ENCODE assay signal across 13 cellular contexts in genomic region chr1:24319962-24320361, GRCh38. TPM values are rescaled to one million over a fixed set of nuclear protein-coding genes. Genes with fewer than 3 reads are reported as not detected.
DNase-seq lines count a peak whose midpoint lies in the region; ATAC-seq and TF ChIP-seq lines count a peak whose summit lies in the region.
"Had no signal": no experiment of that assay in that cellular context is flagged by ENCODE, and none has a peak within 500 bp of the region (broad histone marks: within the 10 kb centered on the region; RNA-seq: fewer than 3 reads in every experiment).

No MANE protein-coding gene starts in this region.

- H4K20me1 ChIP-seq in hepatocyte (ENCODE audit: insufficient read depth, poor library complexity, severe bottlenecking) (no peaks in the 10 kb centered on the region), smooth muscle cell (ENCODE audit: low read depth) (no peaks in the 10 kb centered on the region)

- peaks cover 22% of the 10 kb centered on the region for H3K4me1 ChIP-seq in hepatocyte (ENCODE audit: insufficient read depth)
- H3K4me1 ChIP-seq in smooth muscle cell (ENCODE audit: low read depth), result peaks cover 32% of the 10 kb centered on the region
- H3K4me1 ChIP-seq in ascending aorta, result peaks cover 5 to 6% of the 10 kb centered on the region in 2 donors

- ATAC-seq in T-cell (replicated peaks in 1 of 4), result no peak
- ATAC-seq: heart left ventricle had no signal

- H3K4me2 ChIP-seq in hepatocyte, result peak overlapping the region; percentile 77
- H3K4me2 ChIP-seq in smooth muscle cell, result peak overlapping the region; percentile 85

- DNase-seq in DMS79 (lab: John Stamatoyannopoulos, UW), result peak; percentile 50
- DNase-seq in DMS79 treated with DMSO at 0.1 percent for 48 hours (lab: John Stamatoyannopoulos, UW), result no peak
- DNase-seq in T-cell, result no peak
- no peak for DNase-seq in hepatocyte (ENCODE audit: low spot score)
- DNase-seq in smooth muscle cell (lab: John Stamatoyannopoulos, UW; ENCODE audit: unreplicated experiment), result no peak
- DNase-seq in superior temporal gyrus (ENCODE audit: extremely low spot score), result no peak
- no peak for DNase-seq in ascending aorta (ENCODE audit: low spot score in 2 of 2)
- no peak for DNase-seq in C1 segment of cervical spinal cord (lab: John Stamatoyannopoulos, UW)
- DNase-seq: heart left ventricle; stimulated activated CD4-positive, alpha-beta T cell treated with anti-CD3 and anti-CD28 coated beads, Interleukin-12 subunit alpha, Interleukin-12 subunit beta, amount 100 ng/mL, for 4 hours; tibial artery had no signal

- peak overlapping the region; percentile 59 for H3K9ac ChIP-seq in smooth muscle cell (ENCODE audit: low read depth)

- H2AFZ ChIP-seq in hepatocyte, result no peak overlapping the region
- H2AFZ ChIP-seq in smooth muscle cell (ENCODE audit: low read depth), result no peak overlapping the region

- H3K36me3 Mint-ChIP-seq in T-cell, result no peaks in the 10 kb centered on the region

- CTCF ChIA-PET in T-cell (lab: Charles Lee), result interaction anchor here in 1 of 2 donors (0.8 kb wide), 1 partner anchor 121 kb away, joined by 3 read pairs; no protein-coding TSS in a partner anchor

- peaks cover 42 to 48% (median 44%) of the 10 kb centered on the region in 3 donors for H3K4me1 Mint-ChIP-seq in T-cell

- H3K9me3 ChIP-seq in hepatocyte (ENCODE audit: low read depth), result no peaks in the 10 kb centered on the region
- H3K9me3 ChIP-seq in smooth muscle cell (replicated peaks; ENCODE audit: low read depth), result no peaks in the 10 kb centered on the region
- no peaks in the 10 kb centered on the region for H3K9me3 ChIP-seq in ascending aorta
- H3K9me3 ChIP-seq: heart left ventricle, Peyer's patch, tibial artery had no signal

- H3K4me3 ChIP-seq in hepatocyte (no peak overlapping the region), smooth muscle cell (peak overlapping the region; percentile 36), ascending aorta (no peak overlapping the region)
- H3K4me3 ChIP-seq: heart left ventricle, tibial artery had no signal

- intact Hi-C loops in ascending aorta (cut with DNase I), result no loop called here

- H3K27ac ChIP-seq in hepatocyte, result peak overlapping the region; percentile 3
- peak overlapping the region; percentile 80 for H3K27ac ChIP-seq in smooth muscle cell (ENCODE audit: low read depth)
- no peak overlapping the region for H3K27ac ChIP-seq in ascending aorta
- H3K27ac ChIP-seq: heart left ventricle, Peyer's patch, tibial artery had no signal

- H3K4me3 Mint-ChIP-seq in T-cell, result peak overlapping the region in 2 of 3 donors; percentile 59 to 87

- H3K79me2 ChIP-seq in hepatocyte, result peaks cover 3% of the 10 kb centered on the region
- H3K79me2 ChIP-seq in smooth muscle cell (ENCODE audit: low read depth), result no peaks in the 10 kb centered on the region

- H3K27me3 Mint-ChIP-seq in T-cell, result peaks cover 13 to 57% of the 10 kb centered on the region in 2 donors

- no peak for TF ChIP-seq CTCF in hepatocyte (IDR thresholded peaks at IDR 0.05; ENCODE audit: poor library complexity)
- no peak for TF ChIP-seq CTCF in smooth muscle cell (IDR thresholded peaks at IDR 0.05; ENCODE audit: borderline replicate concordance, insufficient read depth, poor library complexity, severe bottlenecking)
- no peak for TF ChIP-seq CTCF in ascending aorta (IDR thresholded peaks at IDR 0.05)

- H3K27me3 ChIP-seq in hepatocyte, result peaks cover 4% of the 10 kb centered on the region
- no peaks in the 10 kb centered on the region for H3K27me3 ChIP-seq in smooth muscle cell (ENCODE audit: low read depth)
- H3K27me3 ChIP-seq in ascending aorta, result no peaks in the 10 kb centered on the region
- H3K27me3 ChIP-seq: Peyer's patch had no signal

- no peaks in the 10 kb centered on the region for H3K36me3 ChIP-seq in hepatocyte (replicated peaks; ENCODE audit: insufficient read depth, low read depth)
- H3K36me3 ChIP-seq in smooth muscle cell (ENCODE audit: low read depth), result no peaks in the 10 kb centered on the region
- H3K36me3 ChIP-seq in ascending aorta, result no peaks in the 10 kb centered on the region
- H3K36me3 ChIP-seq: heart left ventricle, Peyer's patch, tibial artery had no signal

- peaks cover 4% of the 10 kb centered on the region for H3F3A ChIP-seq in smooth muscle cell (ENCODE audit: low read depth)

- H3K9me3 Mint-ChIP-seq in T-cell, result no peaks in the 10 kb centered on the region
- H3K9me3 Mint-ChIP-seq: T-helper 2 cell treated with Interferon-gamma antibody and Interleukin-4, amounts not matched to agents 5 μg/mL and 100 μg/mL, for 36 hours had no signal

- no peaks in the 10 kb centered on the region for H3K9me2 ChIP-seq in hepatocyte (replicated peaks; ENCODE audit: insufficient read depth)

- POLR2A ChIA-PET in T-cell (lab: Charles Lee), result no interaction called here

- 94% methylated on average over 1 of the region's 1 CpG for WGBS in hepatocyte (ENCODE audit: low lambda C conversion rate, missing lambda C conversion rate)
- WGBS in smooth muscle cell (ENCODE audit: low lambda C conversion rate), result 92% methylated on average over 1 of the region's 1 CpG

- H3K27ac Mint-ChIP-seq in T-cell, result no peak overlapping the region
- H3K27ac Mint-ChIP-seq: T-helper 2 cell treated with Interferon-gamma antibody and Interleukin-4, amounts not matched to agents 5 μg/mL and 100 μg/mL, for 36 hours had no signal

RNA-seq across cellular contexts. Expression of gene GRHL3, which starts 0.8 kb away (rescaled TPM):
- total RNA-seq in T-cell (not detected), hepatocyte (2.4 and 2.7 TPM in 2 replicates), smooth muscle cell (5.6 and 10.5 TPM in 2 replicates), ascending aorta (not detected)
- polyA plus RNA-seq in hepatocyte (6.9 and 7.9 TPM in 2 replicates), smooth muscle cell (0.87 and 4.9 TPM in 2 replicates)

Comparison
In these comparisons a context has a peak if more than half of its experiments do, and no peak if none do; other contexts are left out.
1. H3K27ac ChIP-seq: peak in hepatocyte (single experiment) and smooth muscle cell (single experiment); none in ascending aorta (0 of 2).